In the genomic region with DNA sequence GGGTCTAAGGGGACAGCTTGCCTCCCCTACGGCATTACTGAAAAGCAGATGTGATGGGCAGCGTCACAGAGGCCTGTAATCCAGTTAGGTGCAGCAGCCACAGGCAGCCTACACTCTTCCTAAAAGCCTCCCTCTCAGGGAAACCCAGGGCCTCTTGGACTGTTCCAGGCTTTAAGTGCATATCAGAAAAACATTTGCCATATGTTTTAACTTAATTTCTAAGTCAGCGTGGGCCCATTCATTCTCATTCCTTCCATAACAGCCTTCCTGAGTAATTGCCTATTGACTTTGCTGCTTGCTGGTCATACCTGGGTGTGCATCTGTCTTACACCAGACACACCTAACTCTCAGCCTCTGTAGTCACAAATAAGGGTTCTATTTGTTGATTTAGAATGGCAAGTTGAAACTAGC, we compare ENCODE assay signal across 9 cellular contexts.
DNase-seq lines count a peak whose midpoint lies in the region; ATAC-seq and TF ChIP-seq lines count a peak whose summit lies in the region.
"Had no signal": no experiment of that assay in that cellular context is flagged by ENCODE, and none has a peak within 500 bp of the region (broad histone marks: within the 10 kb centered on the region; RNA-seq: fewer than 3 reads in every experiment).

No MANE protein-coding gene starts in this region.

- peaks cover 5 to 9% of the 10 kb centered on the region in 2 donors for H3K4me1 Mint-ChIP-seq in stimulated activated naive B cell treated with anti-CD40 and anti-IgM and Interleukin-4, amounts not matched to agents 10 μg/mL and 1 μg/mL and 100 μg/mL, for 72 hours

- no peaks in the 10 kb centered on the region for H3K36me3 ChIP-seq in lower lobe of right lung
- H3K36me3 ChIP-seq in transverse colon, result no peaks in the 10 kb centered on the region

- H3K27ac Mint-ChIP-seq in stimulated activated naive B cell treated with anti-CD40 and anti-IgM and Interleukin-4, amounts not matched to agents 10 μg/mL and 1 μg/mL and 100 μg/mL, for 72 hours, result no peak overlapping the region
- H3K27ac Mint-ChIP-seq: activated naive CD8-positive, alpha-beta T cell had no signal

- no peaks in the 10 kb centered on the region for H3K9me3 ChIP-seq in lower lobe of right lung
- no peaks in the 10 kb centered on the region for H3K9me3 ChIP-seq in transverse colon

- no peaks in the 10 kb centered on the region for H3K36me3 Mint-ChIP-seq in stimulated activated naive B cell treated with anti-CD40 and anti-IgM and Interleukin-4, amounts not matched to agents 10 μg/mL and 1 μg/mL and 100 μg/mL, for 72 hours
- H3K36me3 Mint-ChIP-seq: activated naive CD8-positive, alpha-beta T cell had no signal

- TF ChIP-seq POLR2A in transverse colon (IDR thresholded peaks at IDR 0.05), result no peak

- H3K4me3 ChIP-seq in lower lobe of right lung (no peak overlapping the region), transverse colon (no peak overlapping the region)

- DNase-seq in NCI-H82 (lab: John Stamatoyannopoulos, UW), result peak; percentile 99
- peak; percentile 89 for DNase-seq in dedifferentiated amniotic fluid mesenchymal stem cell (ENCODE audit: extremely low spot score)
- DNase-seq in lower lobe of right lung, result no peak
- DNase-seq in transverse colon, result no peak
- DNase-seq in NCI-H1105 treated with DMSO at 0.1 percent for 48 hours (lab: John Stamatoyannopoulos, UW), result no peak
- DNase-seq in stimulated activated naive B cell treated with anti-CD40 and anti-IgM and Interleukin-4, amounts not matched to agents 10 μg/mL and 1 μg/mL and 100 μg/mL, for 72 hours, result no peak
- no peak for DNase-seq in NCI-H2081 treated with DMSO at 0.1 percent for 48 hours (lab: John Stamatoyannopoulos, UW)
- DNase-seq: MM.1S had no signal

- TF ChIP-seq CTCF in lower lobe of right lung (IDR thresholded peaks at IDR 0.05) (no peak), transverse colon (IDR thresholded peaks at IDR 0.05) (no peak)

- H3K27ac ChIP-seq in lower lobe of right lung (peak overlapping the region; percentile 83), transverse colon (peak overlapping the region; percentile 72 to 85 (median 74))

- in situ Hi-C loops in transverse colon (cut with MboI; ENCODE audit: low pct_ligation_motif_present in 1 of 4, low pct_unique_long_range_greater_than_20kb in 1 of 4, low sequenced_read_pairs in 3 of 4), result no loop called here

- H3K4me3 Mint-ChIP-seq in stimulated activated naive B cell treated with anti-CD40 and anti-IgM and Interleukin-4, amounts not matched to agents 10 μg/mL and 1 μg/mL and 100 μg/mL, for 72 hours, result no peak overlapping the region
- H3K4me3 Mint-ChIP-seq: activated naive CD8-positive, alpha-beta T cell had no signal

- ATAC-seq in lower lobe of right lung, result no peak
- no peak for ATAC-seq in stimulated activated naive B cell treated with anti-CD40 and anti-IgM and Interleukin-4, amounts not matched to agents 10 μg/mL and 1 μg/mL and 100 μg/mL, for 72 hours (replicated peaks)

- WGBS in transverse colon (ENCODE audit: low coverage in 1 of 2), 2 donors, result 79% methylated on average over 3 of the region's 3 CpGs; no CpG with 5 or more reads in 1 of the 2 donors

- peaks cover 8 to 18% of the 10 kb centered on the region in 2 donors for H3K27me3 Mint-ChIP-seq in stimulated activated naive B cell treated with anti-CD40 and anti-IgM and Interleukin-4, amounts not matched to agents 10 μg/mL and 1 μg/mL and 100 μg/mL, for 72 hours
- H3K27me3 Mint-ChIP-seq: activated naive CD8-positive, alpha-beta T cell had no signal

- TF ChIP-seq EP300 in transverse colon (IDR thresholded peaks at IDR 0.05; ENCODE audit: low read depth), result no peak

- intact Hi-C loops in lower lobe of right lung (cut with DNase I), result loop anchor here (10.0 kb wide), 1 partner anchor 197 kb away; no protein-coding TSS in a partner anchor
- intact Hi-C loops in transverse colon (cut with DNase I; ENCODE audit: low total_unique reads), result no loop called here

- H3K4me1 ChIP-seq in lower lobe of right lung (peaks cover 31% of the 10 kb centered on the region), transverse colon (peaks cover 0 to 17% (median 9%) of the 10 kb centered on the region in 4 donors)

- no peaks in the 10 kb centered on the region for H3K9me3 Mint-ChIP-seq in stimulated activated naive B cell treated with anti-CD40 and anti-IgM and Interleukin-4, amounts not matched to agents 10 μg/mL and 1 μg/mL and 100 μg/mL, for 72 hours

- H3K27me3 ChIP-seq in lower lobe of right lung (ENCODE audit: low read depth) (no peaks in the 10 kb centered on the region), transverse colon (no peaks in the 10 kb centered on the region)

Comparison
In these comparisons a context has a peak if more than half of its experiments do, and no peak if none do; other contexts are left out.
1. DNase-seq: peak in NCI-H82 (single experiment) and dedifferentiated amniotic fluid mesenchymal stem cell (single experiment); none in lower lobe of right lung (single experiment), transverse colon (single experiment), NCI-H1105 treated with DMSO at 0.1 percent for 48 hours (single experiment), stimulated activated naive B cell treated with anti-CD40 and anti-IgM and Interleukin-4, amounts not matched to agents 10 μg/mL and 1 μg/mL and 100 μg/mL, for 72 hours (single experiment) and NCI-H2081 treated with DMSO at 0.1 percent for 48 hours (single experiment).